In genomic region chr5:134577796-134578577, GRCh38 we compare ENCODE assay signal across 8 cellular contexts. TPM values are rescaled to one million over a fixed set of nuclear protein-coding genes. Genes with fewer than 3 reads are reported as not detected.
DNase-seq lines count a peak whose midpoint lies in the region; ATAC-seq and TF ChIP-seq lines count a peak whose summit lies in the region.

No MANE protein-coding gene starts in this region.

- DNase-seq in Caki2 (ENCODE audit: low read depth): peak; percentile 66
- peak; percentile 48 for DNase-seq in activated CD8-positive, alpha-beta memory T cell treated with anti-CD3 and anti-CD28 coated beads, Interleukin-2, amount 50 U/mL, for 24 hours (ENCODE audit: extremely low read depth)
- DNase-seq in epithelial cell of esophagus (ENCODE audit: low read depth): peak; percentile 77
- DNase-seq in myocyte (ENCODE audit: low read depth): peak; percentile 83
- DNase-seq in stimulated activated CD8-positive, alpha-beta memory T cell treated with anti-CD3 and anti-CD28 coated beads, Interleukin-7, amount 100 ng/mL, for 24 hours (ENCODE audit: low read depth): peak; percentile 68

- no peaks in the 10 kb centered on the region for H3K79me2 ChIP-seq in OCI-LY1 (ENCODE audit: insufficient read depth, low read length)

- H3K4me1 ChIP-seq in HUES48 (ENCODE audit: control insufficient read depth, insufficient read depth, low read length) (no peaks in the 10 kb centered on the region), OCI-LY1 (ENCODE audit: insufficient read depth, low read length, severe bottlenecking) (no peaks in the 10 kb centered on the region)

- H3K4me3 ChIP-seq in HUES48 (ENCODE audit: low read depth, low read length): no peak overlapping the region
- no peak overlapping the region for H3K4me3 ChIP-seq in OCI-LY1 (ENCODE audit: low read depth, low read length, poor library complexity, severe bottlenecking)
- H3K4me3 ChIP-seq in epithelial cell of esophagus (ENCODE audit: low read length): no peak overlapping the region

- H3K27me3 ChIP-seq in HUES48 (ENCODE audit: control insufficient read depth, insufficient read depth, low read length) (no peaks in the 10 kb centered on the region), OCI-LY1 (ENCODE audit: insufficient read depth, low read length) (no peaks in the 10 kb centered on the region)

- H3K9ac ChIP-seq in HUES48 (ENCODE audit: low read depth, low read length): no peak overlapping the region
- no peak overlapping the region for H3K9ac ChIP-seq in OCI-LY1 (ENCODE audit: low read length)

- no peaks in the 10 kb centered on the region for H4K20me1 ChIP-seq in OCI-LY1 (ENCODE audit: insufficient read depth, low read length)

- H3K9me3 ChIP-seq in HUES48 (ENCODE audit: control insufficient read depth, insufficient read depth, low read length) (no peaks in the 10 kb centered on the region), OCI-LY1 (ENCODE audit: low read length) (no peaks in the 10 kb centered on the region)

- H3K9me2 ChIP-seq in OCI-LY1 (ENCODE audit: low read depth, low read length): no peaks in the 10 kb centered on the region

- in situ Hi-C loops in Caki2 (cut with HindIII; ENCODE audit: low pct_unique_long_range_greater_than_20kb, low sequenced_read_pairs): no loop called here

- no peak overlapping the region for H2AFZ ChIP-seq in OCI-LY1 (ENCODE audit: low read length)

- peaks cover 71% of the 10 kb centered on the region for H3K36me3 ChIP-seq in HUES48 (ENCODE audit: control insufficient read depth, insufficient read depth, low read length)
- H3K36me3 ChIP-seq in OCI-LY1 (ENCODE audit: insufficient read depth, low read length): peaks cover 70% of the 10 kb centered on the region

- H3K27ac ChIP-seq in HUES48 (ENCODE audit: low read depth, low read length): peak overlapping the region; percentile 11
- no peak overlapping the region for H3K27ac ChIP-seq in OCI-LY1 (ENCODE audit: low read depth, low read length, poor library complexity, severe bottlenecking)

- no peak overlapping the region for H3K4me2 ChIP-seq in OCI-LY1 (ENCODE audit: low read length)

- ATAC-seq in HG03571 (IDR thresholded peaks at IDR 0.05; ENCODE audit: unreplicated experiment): no peak

- no peaks in the 10 kb centered on the region for H3F3A ChIP-seq in OCI-LY1 (ENCODE audit: insufficient read depth, low read length)

- TF ChIP-seq CTCF in OCI-LY1 (IDR thresholded peaks at IDR 0.05; ENCODE audit: low read length) (peak; percentile 92), epithelial cell of esophagus (IDR thresholded peaks at IDR 0.05; ENCODE audit: insufficient read depth, low read depth, low read length, missing control alignments) (peak; percentile 82)

RNA-seq across cellular contexts. Expression of gene JADE2, which starts 52.5 kb away (rescaled TPM):
- 36.4 and 36.9 TPM in 2 replicates for total RNA-seq in Caki2 (2014; rRNA removed; shearing (Covaris generic); ENCODE audit: low replicate concordance)
- 5.9 and 10.2 TPM in 2 replicates for total RNA-seq in myocyte
- 9.2 TPM for polyA plus RNA-seq in myocyte (2012)

RNA-seq across cellular contexts. Expression of gene SAR1B, which starts 54.6 kb away (rescaled TPM):
- 23.6 and 46.7 TPM in 2 replicates for total RNA-seq in Caki2 (2014; rRNA removed; shearing (Covaris generic); ENCODE audit: low replicate concordance)
- total RNA-seq in myocyte: 75.6 and 80.3 TPM in 2 replicates
- 64.3 TPM for polyA plus RNA-seq in myocyte (2012)
